ENCODE assay signal across 20 cellular contexts in the genomic region with DNA sequence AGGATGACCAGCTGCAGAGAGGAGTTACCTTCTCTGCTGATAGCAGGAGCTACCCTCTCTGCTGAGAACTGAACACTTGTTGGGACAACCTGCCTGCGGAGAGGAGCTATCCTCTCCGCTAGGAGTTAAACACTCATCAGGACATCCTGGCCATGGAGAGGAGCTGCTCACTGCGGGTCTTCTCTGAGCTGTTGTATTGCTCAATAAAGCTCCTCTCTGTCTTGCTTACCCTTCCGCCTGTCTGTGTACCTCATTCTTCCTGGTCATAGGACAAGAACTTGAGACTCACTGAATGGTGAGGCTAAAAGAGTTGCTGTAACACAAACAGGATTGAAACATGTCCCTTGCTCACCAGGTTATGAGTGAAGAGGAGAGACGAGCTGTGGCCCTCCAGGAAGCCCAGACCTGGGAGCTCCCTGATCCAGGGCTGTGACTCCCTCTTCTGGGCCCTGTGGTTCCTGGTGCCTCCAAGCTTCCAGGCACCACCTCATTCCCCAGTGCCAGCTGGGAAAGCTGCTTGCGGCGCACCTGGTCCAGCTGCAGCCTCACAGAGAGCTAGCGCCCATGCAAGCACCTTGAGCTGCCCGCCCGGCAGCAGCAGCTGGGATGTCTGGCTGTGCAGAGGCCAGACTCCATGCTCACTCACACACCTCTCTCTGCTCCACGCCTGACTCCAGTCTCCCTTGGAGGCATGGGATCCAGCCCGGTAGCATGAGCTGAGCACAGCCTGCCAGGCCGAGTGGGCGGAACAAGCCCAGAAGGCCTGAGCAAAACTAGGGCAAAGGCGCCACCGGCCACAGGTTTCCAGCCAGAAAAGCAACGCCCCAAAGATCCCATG. TPM values are rescaled to one million over a fixed set of nuclear protein-coding genes. Genes with fewer than 3 reads are reported as not detected.
A peak's percentile ranks its signal among the peaks of the same experiment; 100 is the strongest.
DNase-seq lines count a peak whose midpoint lies in the region; ATAC-seq and TF ChIP-seq lines count a peak whose summit lies in the region.
"Had no signal": no experiment of that assay in that cellular context is flagged by ENCODE, and none has a peak within 500 bp of the region (broad histone marks: within the 10 kb centered on the region; RNA-seq: fewer than 3 reads in every experiment).

No MANE protein-coding gene starts in this region.

- intact Hi-C loops in stomach (cut with DNase I; ENCODE audit: low total_unique reads) (no loop called here), esophagus muscularis mucosa (cut with DNase I) (no loop called here)

- 95 to 98% (median 96%) methylated on average over 15 to 17 of the region's 17 CpGs for whole genome bisulfite sequencing in stomach, 5 donors
- WGBS in esophagus muscularis mucosa: 90% methylated on average over 17 of the region's 17 CpGs

- H3K27ac Mint-ChIP-seq in WTC11: peak overlapping the region; percentile 64; the same call in 1 of the 2 replicates
- H3K27ac Mint-ChIP-seq: HFFc6 had no signal

- H3K9me3 ChIP-seq in stomach (no peaks in the 10 kb centered on the region), esophagus muscularis mucosa (no peaks in the 10 kb centered on the region)
- H3K9me3 ChIP-seq: SK-N-SH had no signal

- no peak overlapping the region for H3K4me3 ChIP-seq in stomach
- H3K4me3 ChIP-seq in esophagus muscularis mucosa: no peak overlapping the region

- TF ChIP-seq POLR2A in stomach (IDR thresholded peaks at IDR 0.05) (no peak), esophagus muscularis mucosa (IDR thresholded peaks at IDR 0.05; ENCODE audit: low read depth) (no peak)

- H3K36me3 ChIP-seq in stomach: no peaks in the 10 kb centered on the region
- H3K36me3 ChIP-seq in esophagus muscularis mucosa: no peaks in the 10 kb centered on the region

- TF ChIP-seq CTCF in WTC11 (IDR thresholded peaks at IDR 0.05): no peak
- peak; percentile 28 for TF ChIP-seq CTCF in foreskin keratinocyte (conservative IDR thresholded peaks at IDR 0.05)
- TF ChIP-seq CTCF in stomach (IDR thresholded peaks at IDR 0.05): no peak
- TF ChIP-seq CTCF in esophagus muscularis mucosa (IDR thresholded peaks at IDR 0.05): no peak

- ATAC-seq in WTC11 (no peak), foreskin keratinocyte (peak; percentile 67)
- ATAC-seq in stimulated activated naive CD8-positive, alpha-beta T cell treated with anti-CD3 and anti-CD28 coated beads, Interleukin-15, Interleukin-2, amounts not matched to agents 100 U/mL and 50 U/mL, for 24 hours: no peak

- CTCF ChIA-PET in WTC11 (lab: Charles Lee): interaction anchor here (1.3 kb wide), 1 partner anchor 94 kb away, joined by 3 read pairs; no protein-coding TSS in a partner anchor

- H3K27ac ChIP-seq in foreskin keratinocyte (no peak overlapping the region), substantia nigra (ENCODE audit: low read depth, low read length, poor library complexity, severe bottlenecking) (peak overlapping the region; percentile 95), stomach (no peak overlapping the region), esophagus muscularis mucosa (replicated peaks in 1 of 4) (no peak overlapping the region)

- no peaks in the 10 kb centered on the region for H3K9me3 Mint-ChIP-seq in WTC11
- H3K9me3 Mint-ChIP-seq: CD4-positive, CD25-positive, alpha-beta regulatory T cell; HFFc6 had no signal

- H3K4me1 Mint-ChIP-seq in WTC11: peaks cover 30% of the 10 kb centered on the region

- no peak for TF ChIP-seq EP300 in stomach (IDR thresholded peaks at IDR 0.05)
- TF ChIP-seq EP300 in esophagus muscularis mucosa (IDR thresholded peaks at IDR 0.05): no peak

- no peaks in the 10 kb centered on the region; the same call in 1 of the 2 replicates for H3K27me3 Mint-ChIP-seq in WTC11 (ENCODE audit: low read depth)
- H3K27me3 Mint-ChIP-seq: CD4-positive, CD25-positive, alpha-beta regulatory T cell had no signal

- no peaks in the 10 kb centered on the region for H3K4me1 ChIP-seq in foreskin keratinocyte
- peaks cover 0 to 44% (median 35%) of the 10 kb centered on the region in 4 donors for H3K4me1 ChIP-seq in stomach
- H3K4me1 ChIP-seq in esophagus muscularis mucosa: peaks cover 50 to 69% (median 55%) of the 10 kb centered on the region in 4 donors

- POLR2A ChIA-PET in WTC11 (lab: Charles Lee): no interaction called here

- H3K27me3 ChIP-seq in foreskin keratinocyte (no peaks in the 10 kb centered on the region), stomach (no peaks in the 10 kb centered on the region), esophagus muscularis mucosa (no peaks in the 10 kb centered on the region)

- no peaks in the 10 kb centered on the region for H3K36me3 Mint-ChIP-seq in WTC11

- H3K4me3 Mint-ChIP-seq in WTC11: no peak overlapping the region
- H3K4me3 Mint-ChIP-seq: CD4-positive, CD25-positive, alpha-beta regulatory T cell; HFFc6 had no signal

- peak; percentile 20 for DNase-seq in NCI-H146 (lab: John Stamatoyannopoulos, UW)
- DNase-seq in NCI-H146 treated with DMSO at 0.1 percent for 48 hours (lab: John Stamatoyannopoulos, UW; ENCODE audit: unreplicated experiment): no peak
- no peak for DNase-seq in WTC11 (ENCODE audit: low spot score)
- no peak for DNase-seq in foreskin keratinocyte
- no peak for DNase-seq in substantia nigra (lab: John Stamatoyannopoulos, UW)
- DNase-seq in stimulated activated naive CD8-positive, alpha-beta T cell treated with anti-CD3 and anti-CD28 coated beads, Interleukin-15, Interleukin-2, amounts not matched to agents 100 U/mL and 50 U/mL, for 24 hours: no peak
- no peak for DNase-seq in stomach
- no peak for DNase-seq in esophagus muscularis mucosa (ENCODE audit: extremely low spot score)
- DNase-seq: 8988T; CD4-positive, CD25-positive, alpha-beta regulatory T cell; COR-L47; DMS 273 treated with DMSO at 0.1 percent for 48 hours; GDM1; HFFc6; MM.1S; NCI-H1092; NCI-H1694; NCI-H2081 treated with DMSO at 0.1 percent for 48 hours; NCI-H774; SK-N-SH had no signal

TF ChIP-seq in WTC11, 78 proteins besides CTCF, POLR2A, EP300 and RAD21:
- TF ChIP-seq, protein P1, sequence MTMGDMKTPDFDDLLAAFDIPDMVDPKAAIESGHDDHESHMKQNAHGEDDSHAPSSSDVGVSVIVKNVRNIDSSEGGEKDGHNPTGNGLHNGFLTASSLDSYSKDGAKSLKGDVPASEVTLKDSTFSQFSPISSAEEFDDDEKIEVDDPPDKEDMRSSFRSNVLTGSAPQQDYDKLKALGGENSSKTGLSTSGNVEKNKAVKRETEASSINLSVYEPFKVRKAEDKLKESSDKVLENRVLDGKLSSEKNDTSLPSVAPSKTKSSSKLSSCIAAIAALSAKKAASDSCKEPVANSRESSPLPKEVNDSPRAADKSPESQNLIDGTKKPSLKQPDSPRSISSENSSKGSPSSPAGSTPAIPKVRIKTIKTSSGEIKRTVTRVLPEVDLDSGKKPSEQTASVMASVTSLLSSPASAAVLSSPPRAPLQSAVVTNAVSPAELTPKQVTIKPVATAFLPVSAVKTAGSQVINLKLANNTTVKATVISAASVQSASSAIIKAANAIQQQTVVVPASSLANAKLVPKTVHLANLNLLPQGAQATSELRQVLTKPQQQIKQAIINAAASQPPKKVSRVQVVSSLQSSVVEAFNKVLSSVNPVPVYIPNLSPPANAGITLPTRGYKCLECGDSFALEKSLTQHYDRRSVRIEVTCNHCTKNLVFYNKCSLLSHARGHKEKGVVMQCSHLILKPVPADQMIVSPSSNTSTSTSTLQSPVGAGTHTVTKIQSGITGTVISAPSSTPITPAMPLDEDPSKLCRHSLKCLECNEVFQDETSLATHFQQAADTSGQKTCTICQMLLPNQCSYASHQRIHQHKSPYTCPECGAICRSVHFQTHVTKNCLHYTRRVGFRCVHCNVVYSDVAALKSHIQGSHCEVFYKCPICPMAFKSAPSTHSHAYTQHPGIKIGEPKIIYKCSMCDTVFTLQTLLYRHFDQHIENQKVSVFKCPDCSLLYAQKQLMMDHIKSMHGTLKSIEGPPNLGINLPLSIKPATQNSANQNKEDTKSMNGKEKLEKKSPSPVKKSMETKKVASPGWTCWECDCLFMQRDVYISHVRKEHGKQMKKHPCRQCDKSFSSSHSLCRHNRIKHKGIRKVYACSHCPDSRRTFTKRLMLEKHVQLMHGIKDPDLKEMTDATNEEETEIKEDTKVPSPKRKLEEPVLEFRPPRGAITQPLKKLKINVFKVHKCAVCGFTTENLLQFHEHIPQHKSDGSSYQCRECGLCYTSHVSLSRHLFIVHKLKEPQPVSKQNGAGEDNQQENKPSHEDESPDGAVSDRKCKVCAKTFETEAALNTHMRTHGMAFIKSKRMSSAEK (CRISPR knock-in tag; IDR thresholded peaks at IDR 0.05; ENCODE audit: borderline replicate concordance): no peak
- TF ChIP-seq MYBL2 (CRISPR knock-in tag; IDR thresholded peaks at IDR 0.05) (no peak), ATF3 (CRISPR knock-in tag; conservative IDR thresholded peaks at IDR 0.05) (no peak), ZNF512 (CRISPR knock-in tag; IDR thresholded peaks at IDR 0.05; ENCODE audit: borderline replicate concordance) (no peak), E2F5 (CRISPR knock-in tag; IDR thresholded peaks at IDR 0.05) (no peak), ZNF121 (CRISPR knock-in tag; IDR thresholded peaks at IDR 0.05) (no peak), ZNF416 (CRISPR knock-in tag; IDR thresholded peaks at IDR 0.05) (no peak)

RNA-seq across cellular contexts. Expression of gene RAB30, which starts 50.5 kb away (rescaled TPM):
- total RNA-seq in WTC11 (2021) (6.2 to 7.5 TPM (median 6.7 TPM) in 3 replicates), foreskin keratinocyte (3.5 and 4.7 TPM in 2 replicates), stomach (10 to 100 TPM in 1 of 5 donors, 1 to 10 TPM in 3, under 1 TPM in 1; 0.29 to 14.0 (median 3.9) TPM), esophagus muscularis mucosa (10 to 100 TPM; 11.3 to 19.8 (median 18.2) TPM)
- polyA plus RNA-seq in foreskin keratinocyte (1.1 and 1.8 TPM in 2 replicates), stomach (1 to 10 TPM; 1.5 to 5.3 (median 2.2) TPM)
